Comparison of ENCODE assay signal across 17 cellular contexts in genomic region chr15:88241060-88241459, GRCh38. TPM values are rescaled to one million over a fixed set of nuclear protein-coding genes. Genes with fewer than 3 reads are reported as not detected.
"Had no signal": no experiment of that assay in that cellular context is flagged by ENCODE, and none has a peak within 500 bp of the region (broad histone marks: within the 10 kb centered on the region; RNA-seq: fewer than 3 reads in every experiment).

No MANE protein-coding gene starts in this region.

- H3K27ac ChIP-seq: brain microvascular endothelial cell, gastroesophageal sphincter, left ventricle myocardium inferior, neural progenitor cell, pancreas, thoracic aorta had no signal

- H3K4me3 Mint-ChIP-seq: activated CD4-positive, alpha-beta memory T cell treated with anti-CD3 and anti-CD28 coated beads for 36 hours; activated naive CD8-positive, alpha-beta T cell treated with anti-CD3 and anti-CD28 coated beads for 36 hours; activated T-cell treated with anti-CD3 and anti-CD28 coated beads, Interleukin-2, amount 50 U/mL, for 4 hours; effector memory CD8-positive, alpha-beta T cell; neural progenitor cell; stimulated activated naive CD8-positive, alpha-beta T cell treated with anti-CD3 and anti-CD28 coated beads, Interleukin-15, amount 100 ng/mL, for 72 hours had no signal

- H3K27me3 ChIP-seq: brain microvascular endothelial cell, neural progenitor cell had no signal

- H3K36me3 Mint-ChIP-seq: activated CD4-positive, alpha-beta memory T cell treated with anti-CD3 and anti-CD28 coated beads for 36 hours; activated naive CD8-positive, alpha-beta T cell treated with anti-CD3 and anti-CD28 coated beads for 36 hours; neural progenitor cell had no signal

- H3K4me3 ChIP-seq: gastroesophageal sphincter, left ventricle myocardium inferior, neural progenitor cell, pancreas, thoracic aorta had no signal

- DNase-seq: activated CD4-positive, alpha-beta memory T cell treated with anti-CD3 and anti-CD28 coated beads for 36 hours; activated gamma-delta T cell; activated naive CD8-positive, alpha-beta T cell treated with anti-CD3 and anti-CD28 coated beads for 36 hours; activated T-cell treated with anti-CD3 and anti-CD28 coated beads, Interleukin-2, amount 50 U/mL, for 4 hours; brain microvascular endothelial cell; effector memory CD8-positive, alpha-beta T cell; left ventricle myocardium inferior; retina; stimulated activated CD4-positive, alpha-beta T cell treated with anti-CD3 and anti-CD28 coated beads, Interleukin-15, amount 100 ng/mL, for 24 hours; stimulated activated CD4-positive, alpha-beta T cell treated with anti-CD3 and anti-CD28 coated beads, Interleukin-4, amount 100 ng/mL, for 24 hours; stimulated activated naive CD8-positive, alpha-beta T cell treated with anti-CD3 and anti-CD28 coated beads, Interleukin-15, amount 100 ng/mL, for 72 hours had no signal

- H3K9me3 Mint-ChIP-seq: activated CD4-positive, alpha-beta memory T cell treated with anti-CD3 and anti-CD28 coated beads for 36 hours; activated naive CD8-positive, alpha-beta T cell treated with anti-CD3 and anti-CD28 coated beads for 36 hours; activated T-cell treated with anti-CD3 and anti-CD28 coated beads, Interleukin-2, amount 50 U/mL, for 4 hours; effector memory CD8-positive, alpha-beta T cell; stimulated activated naive CD8-positive, alpha-beta T cell treated with anti-CD3 and anti-CD28 coated beads, Interleukin-15, amount 100 ng/mL, for 72 hours had no signal

- H3K4me1 ChIP-seq: gastroesophageal sphincter, neural progenitor cell, pancreas had no signal

- H3K9me3 ChIP-seq: left ventricle myocardium inferior, pancreas, thoracic aorta had no signal

- H3K9ac ChIP-seq: neural progenitor cell had no signal

- H2AFZ ChIP-seq: neural progenitor cell had no signal

- ATAC-seq: activated T-cell treated with anti-CD3 and anti-CD28 coated beads, Interleukin-2, amount 50 U/mL, for 4 hours; effector memory CD8-positive, alpha-beta T cell; gastroesophageal sphincter; pancreas had no signal

- H3K36me3 ChIP-seq: brain microvascular endothelial cell, gastroesophageal sphincter, left ventricle myocardium inferior, neural progenitor cell, pancreas, thoracic aorta had no signal

- H3K4me2 ChIP-seq: neural progenitor cell had no signal

- H3K4me1 Mint-ChIP-seq: activated naive CD8-positive, alpha-beta T cell treated with anti-CD3 and anti-CD28 coated beads for 36 hours; stimulated activated naive CD8-positive, alpha-beta T cell treated with anti-CD3 and anti-CD28 coated beads, Interleukin-15, amount 100 ng/mL, for 72 hours had no signal

- H3K27ac Mint-ChIP-seq: activated CD4-positive, alpha-beta memory T cell treated with anti-CD3 and anti-CD28 coated beads for 36 hours; activated naive CD8-positive, alpha-beta T cell treated with anti-CD3 and anti-CD28 coated beads for 36 hours; effector memory CD8-positive, alpha-beta T cell; stimulated activated naive CD8-positive, alpha-beta T cell treated with anti-CD3 and anti-CD28 coated beads, Interleukin-15, amount 100 ng/mL, for 72 hours had no signal

RNA-seq across cellular contexts. Expression of gene NTRK3, which starts 15.5 kb away (rescaled TPM):
- total RNA-seq: activated naive CD8-positive, alpha-beta T cell treated with anti-CD3 and anti-CD28 coated beads for 36 hours; epithelial cell of proximal tubule had no signal
- polyA plus RNA-seq: keratinocyte had no signal
